6 cellular contexts compared by ENCODE assay signal in genomic region chr4:932713-933070, GRCh38. TPM values are rescaled to one million over a fixed set of nuclear protein-coding genes. Genes with fewer than 3 reads are reported as not detected.
DNase-seq lines count a peak whose midpoint lies in the region; ATAC-seq and TF ChIP-seq lines count a peak whose summit lies in the region.

No MANE protein-coding gene starts in this region.

- no peaks in the 10 kb centered on the region for H3K36me3 ChIP-seq in osteoblast (ENCODE audit: insufficient read depth, low read length)

- H3K4me1 ChIP-seq in osteoblast (ENCODE audit: insufficient read depth, low read length) = peaks cover 17% of the 10 kb centered on the region

- peak overlapping the region; percentile 98 for H2AFZ ChIP-seq in osteoblast (ENCODE audit: low read length)

- peak overlapping the region; percentile 93 for H3K4me3 ChIP-seq in osteoblast (ENCODE audit: insufficient read depth, low read length)

- H3K27me3 ChIP-seq in osteoblast (ENCODE audit: insufficient read depth, low read length) = no peaks in the 10 kb centered on the region

- ATAC-seq in Right ventricle myocardium inferior = peak; percentile 1

- no peaks in the 10 kb centered on the region for H3K9me3 ChIP-seq in osteoblast (ENCODE audit: low read depth, low read length)

- no peak for DNase-seq in Right ventricle myocardium inferior (ENCODE audit: missing footprints)
- no peak for DNase-seq in cardiac septum (ENCODE audit: low spot score)
- peak; percentile 44 for DNase-seq in cerebellum (ENCODE audit: low spot score)
- peak; percentile 70 for DNase-seq in osteoblast (ENCODE audit: insufficient read length, low spot score, missing footprints)
- no peak for DNase-seq in HCEC 1CT
- no peak for DNase-seq in NCI-H1092 treated with DMSO at 0.1 percent for 48 hours (lab: John Stamatoyannopoulos, UW)

- no peak for TF ChIP-seq CTCF in osteoblast (IDR thresholded peaks at IDR 0.05; ENCODE audit: extremely low read depth, low read depth, low read length)

- peaks cover 31% of the 10 kb centered on the region for H4K20me1 ChIP-seq in osteoblast (ENCODE audit: insufficient read depth, low read length)

- peaks cover 68% of the 10 kb centered on the region for H3K79me2 ChIP-seq in osteoblast (ENCODE audit: insufficient read depth, low read length)

- intact Hi-C loops in Right ventricle myocardium inferior (cut with DNase I) (loop anchor here (10.0 kb wide), 1 partner anchor 52 kb away; the partner anchor contains the start of gene IDUA), cardiac septum (cut with DNase I) (loop anchor here (2.0 to 10.0 kb wide), 4 partner anchors 40 to 362 kb away; partner anchors contain the start of genes DGKQ and IDUA)

- H3K4me2 ChIP-seq in osteoblast (ENCODE audit: insufficient read depth, low read length) = peak overlapping the region; percentile 90

- peak overlapping the region; percentile 90 for H3K27ac ChIP-seq in osteoblast (ENCODE audit: low read depth, low read length)

RNA-seq across cellular contexts. Expression of gene TMEM175, which starts 0.4 kb away (rescaled TPM):
- total RNA-seq in Right ventricle myocardium inferior (17.4 TPM), cardiac septum (22.7 TPM), cerebellum (23.3 TPM), osteoblast (12.4 and 13.8 TPM in 2 replicates)

RNA-seq across cellular contexts. Expression of gene GAK, which starts 0.6 kb away (rescaled TPM):
- total RNA-seq in Right ventricle myocardium inferior = 29.3 TPM
- 36.1 TPM for total RNA-seq in cardiac septum
- total RNA-seq in cerebellum = 49.6 TPM
- 45.7 and 48.9 TPM in 2 replicates for total RNA-seq in osteoblast

RNA-seq across cellular contexts. Expression of gene DGKQ, which starts 40.7 kb away (rescaled TPM):
- 3.8 TPM for total RNA-seq in Right ventricle myocardium inferior
- 5.2 TPM for total RNA-seq in cardiac septum
- 7.3 TPM for total RNA-seq in cerebellum
- 10.3 and 15.2 TPM in 2 replicates for total RNA-seq in osteoblast

RNA-seq across cellular contexts. Expression of gene IDUA, which starts 54.2 kb away (rescaled TPM):
- total RNA-seq in Right ventricle myocardium inferior = 8.6 TPM
- 12.9 TPM for total RNA-seq in cardiac septum
- 16.7 TPM for total RNA-seq in cerebellum
- total RNA-seq in osteoblast = 23.0 and 26.4 TPM in 2 replicates

Comparison
In these comparisons a context has a peak if more than half of its experiments do, and no peak if none do; other contexts are left out.
1. DNase-seq: peak in cerebellum (single experiment) and osteoblast (single experiment); none in Right ventricle myocardium inferior (single experiment), cardiac septum (single experiment), HCEC 1CT (single experiment) and NCI-H1092 treated with DMSO at 0.1 percent for 48 hours (single experiment).